13 cellular contexts compared by ENCODE assay signal in the genomic region with DNA sequence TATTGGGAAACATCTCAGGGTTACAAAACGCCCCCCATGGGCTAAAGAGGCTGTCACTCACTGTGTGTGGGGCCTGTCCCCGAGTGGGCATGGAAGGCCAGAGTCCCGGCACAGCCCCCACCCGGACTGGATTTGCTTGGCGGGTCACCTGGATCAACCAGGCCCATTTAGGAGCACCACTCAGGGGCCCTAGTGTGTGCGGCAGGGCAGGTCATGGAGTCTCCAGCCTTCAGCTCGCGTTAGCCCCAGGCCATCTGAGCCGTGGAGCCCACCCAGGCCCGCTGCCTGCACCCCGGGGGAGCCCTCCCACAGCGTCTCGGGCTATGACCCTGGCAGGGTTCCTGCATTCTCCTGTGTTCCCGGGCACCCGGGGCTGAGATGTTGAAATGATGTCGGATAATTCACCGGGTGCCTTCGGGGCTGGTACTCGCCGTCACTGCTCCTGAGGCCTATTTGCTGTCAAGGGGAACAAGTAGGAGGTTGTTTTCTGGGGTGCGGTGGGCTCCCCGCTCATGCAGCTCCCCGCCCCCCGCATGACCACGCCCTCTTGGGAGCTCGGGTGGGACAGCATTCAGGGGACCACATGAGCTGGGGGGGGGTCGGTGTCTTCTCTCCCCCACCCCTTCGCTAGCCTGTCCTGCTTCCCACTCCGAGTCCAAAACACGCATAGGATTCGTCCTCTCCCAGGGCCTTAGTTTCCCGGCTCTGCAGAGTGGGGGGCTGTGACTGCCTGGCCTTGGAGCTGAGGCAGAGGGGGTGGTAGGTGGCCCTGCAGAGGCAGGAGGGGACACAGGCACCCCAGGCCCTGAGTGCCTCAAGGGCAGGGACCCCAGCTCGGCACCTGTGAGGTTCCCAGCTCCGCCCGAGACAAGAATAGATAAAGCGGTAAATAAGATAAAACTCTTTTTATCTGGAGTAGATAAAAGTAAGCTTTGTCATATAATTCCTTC.
DNase-seq lines count a peak whose midpoint lies in the region; ATAC-seq and TF ChIP-seq lines count a peak whose summit lies in the region.
"Had no signal": no experiment of that assay in that cellular context is flagged by ENCODE, and none has a peak within 500 bp of the region (broad histone marks: within the 10 kb centered on the region; RNA-seq: fewer than 3 reads in every experiment).

No MANE protein-coding gene starts in this region.

- no peak overlapping the region for H3K4me2 ChIP-seq in neural progenitor cell

- ATAC-seq in Right ventricle myocardium inferior (no peak), left ventricle myocardium superior (no peak), GM19328 (IDR thresholded peaks at IDR 0.05; ENCODE audit: unreplicated experiment) (no peak)
- ATAC-seq: K562 had no signal

- H4K20me1 ChIP-seq in neural progenitor cell (ENCODE audit: low read depth) = no peaks in the 10 kb centered on the region

- H3K27me3 ChIP-seq in dorsolateral prefrontal cortex (peaks cover 0 to 33% (median 0%) of the 10 kb centered on the region in 45 donors), neural progenitor cell (peaks cover 45% of the 10 kb centered on the region)

- H3K4me3 Mint-ChIP-seq in neural progenitor cell = no peak overlapping the region

- H3K4me3 ChIP-seq in dorsolateral prefrontal cortex (no peak overlapping the region), neural progenitor cell (no peak overlapping the region)
- H3K4me3 ChIP-seq: HAP-1, K562 had no signal

- no peaks in the 10 kb centered on the region for H3K36me3 ChIP-seq in neural progenitor cell
- H3K36me3 ChIP-seq: HAP-1 had no signal

- no peak overlapping the region for H2AFZ ChIP-seq in neural progenitor cell (replicated peaks)

- H3K27me3 Mint-ChIP-seq in neural progenitor cell (ENCODE audit: insufficient read depth, low read depth) = peaks cover 10% of the 10 kb centered on the region

- H3K4me1 ChIP-seq in neural progenitor cell = no peaks in the 10 kb centered on the region
- H3K4me1 ChIP-seq: HAP-1 had no signal

- no peaks in the 10 kb centered on the region for H3K79me2 ChIP-seq in neural progenitor cell (ENCODE audit: low read depth)

- no peaks in the 10 kb centered on the region for H3K9me3 ChIP-seq in neural progenitor cell (ENCODE audit: low read depth)
- H3K9me3 ChIP-seq: HAP-1 had no signal

- peak; percentile 18 for DNase-seq in Right ventricle myocardium inferior (ENCODE audit: missing footprints)
- no peak for DNase-seq in left ventricle myocardium superior
- DNase-seq in dorsolateral prefrontal cortex = peak in 9 of 10 donors; percentile 2 to 37 (median 21)
- peak; percentile 1 for DNase-seq in neural progenitor cell (ENCODE audit: low spot score)
- no peak for DNase-seq in T1000 (lab: John Stamatoyannopoulos, UW)
- no peak for DNase-seq in medulla oblongata (ENCODE audit: extremely low spot score)
- DNase-seq in SW480 (ENCODE audit: low spot score) = no peak
- DNase-seq: DMS79, NCI-H1694, NCI-H69 had no signal

- intact Hi-C loops in Right ventricle myocardium inferior (cut with DNase I) = no loop called here
- intact Hi-C loops in left ventricle myocardium superior (cut with micrococcal nuclease) = no loop called here
- intact Hi-C loops in dorsolateral prefrontal cortex (cut with DNase I) = no loop called here

- no peaks in the 10 kb centered on the region for H3K36me3 Mint-ChIP-seq in neural progenitor cell

- H3K9ac ChIP-seq in neural progenitor cell = no peak overlapping the region

- H3F3A ChIP-seq in neural progenitor cell (ENCODE audit: low read depth) = no peaks in the 10 kb centered on the region

- H3K4me1 Mint-ChIP-seq in neural progenitor cell = peaks cover 12% of the 10 kb centered on the region

- H3K27ac Mint-ChIP-seq in neural progenitor cell = peak overlapping the region; percentile 39

- H3K27ac ChIP-seq in dorsolateral prefrontal cortex (no peak overlapping the region), neural progenitor cell (no peak overlapping the region)

- TF ChIP-seq CTCF in dorsolateral prefrontal cortex (IDR thresholded peaks at IDR 0.05 in 54 of 56, conservative IDR thresholded peaks at IDR 0.05 in 2 of 56; ENCODE audit: low read depth in 1 of 56, partially characterized antibody in 56 of 56) (no peak), neural progenitor cell (IDR thresholded peaks at IDR 0.05) (no peak)

- H3K9me3 Mint-ChIP-seq in neural progenitor cell = no peaks in the 10 kb centered on the region

Comparison
In these comparisons a context has a peak if more than half of its experiments do, and no peak if none do; other contexts are left out.
1. DNase-seq: peak in Right ventricle myocardium inferior (single experiment), dorsolateral prefrontal cortex (9 of 10) and neural progenitor cell (single experiment); none in left ventricle myocardium superior (single experiment), T1000 (single experiment), medulla oblongata (single experiment) and SW480 (single experiment).